ENCODE assay signal across 1 cellular context in the genomic region with DNA sequence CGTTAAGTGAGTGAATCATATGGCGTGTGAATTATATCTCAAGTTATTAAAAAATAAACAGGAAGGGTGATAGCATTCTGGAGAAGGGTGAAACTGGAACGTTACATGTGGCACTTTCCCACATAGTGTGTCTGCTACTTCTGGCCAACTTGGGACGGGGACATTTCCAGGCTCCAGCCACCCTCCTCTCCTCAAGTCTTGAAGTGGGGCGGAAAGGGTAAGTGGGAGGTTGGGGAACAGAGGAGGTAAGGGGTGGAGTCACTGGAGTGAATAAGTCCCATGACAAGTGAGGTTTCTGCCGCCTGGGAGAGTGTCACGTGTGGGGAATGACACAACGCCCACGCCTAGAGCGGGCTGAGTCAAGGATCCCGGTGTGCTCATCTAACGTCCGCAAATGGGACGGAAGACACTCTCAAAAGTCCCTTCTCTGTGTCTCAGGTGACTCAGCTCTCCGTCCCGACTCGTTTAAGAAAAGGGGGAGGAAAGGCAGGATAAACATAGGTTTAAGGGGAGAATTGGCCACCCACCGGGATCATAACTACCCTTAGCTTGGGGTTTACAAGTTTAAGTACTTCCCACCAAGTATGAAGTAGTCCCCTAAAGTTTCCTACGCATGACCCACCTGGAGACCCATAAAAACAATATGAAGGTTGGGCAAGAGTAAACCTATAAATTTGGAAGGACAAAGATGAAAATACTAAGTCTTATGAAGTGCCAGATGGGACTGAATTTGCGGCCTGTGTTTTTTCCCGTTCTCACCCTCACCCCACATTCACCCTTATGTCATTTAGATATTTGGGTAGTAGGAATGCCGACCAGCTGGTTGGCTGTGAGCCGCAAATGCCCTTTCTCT.
TF ChIP-seq lines count a peak whose summit lies in the region.

No MANE protein-coding gene starts in this region.

TF ChIP-seq in HepG2, 621 proteins besides CTCF, POLR2A, EP300 and RAD21 (continued from another document and continues in another):
- TF ChIP-seq, protein P1, sequence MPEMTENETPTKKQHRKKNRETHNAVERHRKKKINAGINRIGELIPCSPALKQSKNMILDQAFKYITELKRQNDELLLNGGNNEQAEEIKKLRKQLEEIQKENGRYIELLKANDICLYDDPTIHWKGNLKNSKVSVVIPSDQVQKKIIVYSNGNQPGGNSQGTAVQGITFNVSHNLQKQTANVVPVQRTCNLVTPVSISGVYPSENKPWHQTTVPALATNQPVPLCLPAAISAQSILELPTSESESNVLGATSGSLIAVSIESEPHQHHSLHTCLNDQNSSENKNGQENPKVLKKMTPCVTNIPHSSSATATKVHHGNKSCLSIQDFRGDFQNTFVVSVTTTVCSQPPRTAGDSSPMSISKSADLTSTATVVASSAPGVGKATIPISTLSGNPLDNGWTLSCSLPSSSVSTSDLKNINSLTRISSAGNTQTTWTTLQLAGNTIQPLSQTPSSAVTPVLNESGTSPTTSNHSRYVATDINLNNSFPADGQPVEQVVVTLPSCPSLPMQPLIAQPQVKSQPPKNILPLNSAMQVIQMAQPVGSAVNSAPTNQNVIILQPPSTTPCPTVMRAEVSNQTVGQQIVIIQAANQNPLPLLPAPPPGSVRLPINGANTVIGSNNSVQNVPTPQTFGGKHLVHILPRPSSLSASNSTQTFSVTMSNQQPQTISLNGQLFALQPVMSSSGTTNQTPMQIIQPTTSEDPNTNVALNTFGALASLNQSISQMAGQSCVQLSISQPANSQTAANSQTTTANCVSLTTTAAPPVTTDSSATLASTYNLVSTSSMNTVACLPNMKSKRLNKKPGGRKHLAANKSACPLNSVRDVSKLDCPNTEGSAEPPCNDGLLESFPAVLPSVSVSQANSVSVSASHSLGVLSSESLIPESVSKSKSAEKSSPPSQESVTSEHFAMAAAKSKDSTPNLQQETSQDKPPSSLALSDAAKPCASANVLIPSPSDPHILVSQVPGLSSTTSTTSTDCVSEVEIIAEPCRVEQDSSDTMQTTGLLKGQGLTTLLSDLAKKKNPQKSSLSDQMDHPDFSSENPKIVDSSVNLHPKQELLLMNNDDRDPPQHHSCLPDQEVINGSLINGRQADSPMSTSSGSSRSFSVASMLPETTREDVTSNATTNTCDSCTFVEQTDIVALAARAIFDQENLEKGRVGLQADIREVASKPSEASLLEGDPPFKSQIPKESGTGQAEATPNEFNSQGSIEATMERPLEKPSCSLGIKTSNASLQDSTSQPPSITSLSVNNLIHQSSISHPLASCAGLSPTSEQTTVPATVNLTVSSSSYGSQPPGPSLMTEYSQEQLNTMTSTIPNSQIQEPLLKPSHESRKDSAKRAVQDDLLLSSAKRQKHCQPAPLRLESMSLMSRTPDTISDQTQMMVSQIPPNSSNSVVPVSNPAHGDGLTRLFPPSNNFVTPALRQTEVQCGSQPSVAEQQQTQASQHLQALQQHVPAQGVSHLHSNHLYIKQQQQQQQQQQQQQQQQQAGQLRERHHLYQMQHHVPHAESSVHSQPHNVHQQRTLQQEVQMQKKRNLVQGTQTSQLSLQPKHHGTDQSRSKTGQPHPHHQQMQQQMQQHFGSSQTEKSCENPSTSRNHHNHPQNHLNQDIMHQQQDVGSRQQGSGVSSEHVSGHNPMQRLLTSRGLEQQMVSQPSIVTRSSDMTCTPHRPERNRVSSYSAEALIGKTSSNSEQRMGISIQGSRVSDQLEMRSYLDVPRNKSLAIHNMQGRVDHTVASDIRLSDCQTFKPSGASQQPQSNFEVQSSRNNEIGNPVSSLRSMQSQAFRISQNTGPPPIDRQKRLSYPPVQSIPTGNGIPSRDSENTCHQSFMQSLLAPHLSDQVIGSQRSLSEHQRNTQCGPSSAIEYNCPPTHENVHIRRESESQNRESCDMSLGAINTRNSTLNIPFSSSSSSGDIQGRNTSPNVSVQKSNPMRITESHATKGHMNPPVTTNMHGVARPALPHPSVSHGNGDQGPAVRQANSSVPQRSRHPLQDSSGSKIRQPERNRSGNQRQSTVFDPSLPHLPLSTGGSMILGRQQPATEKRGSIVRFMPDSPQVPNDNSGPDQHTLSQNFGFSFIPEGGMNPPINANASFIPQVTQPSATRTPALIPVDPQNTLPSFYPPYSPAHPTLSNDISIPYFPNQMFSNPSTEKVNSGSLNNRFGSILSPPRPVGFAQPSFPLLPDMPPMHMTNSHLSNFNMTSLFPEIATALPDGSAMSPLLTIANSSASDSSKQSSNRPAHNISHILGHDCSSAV (CRISPR knock-in tag; IDR thresholded peaks at IDR 0.05; ENCODE audit: borderline replicate concordance), result no peak
- TF ChIP-seq SIX1 (CRISPR knock-in tag; IDR thresholded peaks at IDR 0.05; ENCODE audit: borderline replicate concordance), result no peak
- TF ChIP-seq NCOR1 (IDR thresholded peaks at IDR 0.05; ENCODE audit: borderline replicate concordance, low read length), result no peak
- TF ChIP-seq ZNF546 (CRISPR knock-in tag; conservative IDR thresholded peaks at IDR 0.05), result no peak; the same call in 1 of the 2 replicates
- TF ChIP-seq KLF12 (CRISPR knock-in tag; IDR thresholded peaks at IDR 0.05; ENCODE audit: borderline replicate concordance), result no peak
- TF ChIP-seq ZNF256 (CRISPR knock-in tag; conservative IDR thresholded peaks at IDR 0.05), result no peak
- no peak for TF ChIP-seq ETV6 (CRISPR knock-in tag; conservative IDR thresholded peaks at IDR 0.05)
- no peak for TF ChIP-seq PCBP2 (optimal IDR thresholded peaks at IDR 0.05; ENCODE audit: low read depth, low read length, poor library complexity, severe bottlenecking)
- 0 out of 2 replicates have a peak, but pooled peaks have one; percentile 26 for TF ChIP-seq PHF21A (CRISPR knock-in tag; IDR thresholded peaks at IDR 0.05)
- no peak for TF ChIP-seq ZNF496 (CRISPR knock-in tag; IDR thresholded peaks at IDR 0.05; ENCODE audit: insufficient replicate concordance)
- no peak for TF ChIP-seq ARID2 (CRISPR knock-in tag; IDR thresholded peaks at IDR 0.05; ENCODE audit: borderline replicate concordance)
- TF ChIP-seq, protein P2, sequence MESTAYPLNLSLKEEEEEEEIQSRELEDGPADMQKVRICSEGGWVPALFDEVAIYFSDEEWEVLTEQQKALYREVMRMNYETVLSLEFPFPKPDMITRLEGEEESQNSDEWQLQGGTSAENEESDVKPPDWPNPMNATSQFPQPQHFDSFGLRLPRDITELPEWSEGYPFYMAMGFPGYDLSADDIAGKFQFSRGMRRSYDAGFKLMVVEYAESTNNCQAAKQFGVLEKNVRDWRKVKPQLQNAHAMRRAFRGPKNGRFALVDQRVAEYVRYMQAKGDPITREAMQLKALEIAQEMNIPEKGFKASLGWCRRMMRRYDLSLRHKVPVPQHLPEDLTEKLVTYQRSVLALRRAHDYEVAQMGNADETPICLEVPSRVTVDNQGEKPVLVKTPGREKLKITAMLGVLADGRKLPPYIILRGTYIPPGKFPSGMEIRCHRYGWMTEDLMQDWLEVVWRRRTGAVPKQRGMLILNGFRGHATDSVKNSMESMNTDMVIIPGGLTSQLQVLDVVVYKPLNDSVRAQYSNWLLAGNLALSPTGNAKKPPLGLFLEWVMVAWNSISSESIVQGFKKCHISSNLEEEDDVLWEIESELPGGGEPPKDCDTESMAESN (CRISPR knock-in tag; conservative IDR thresholded peaks at IDR 0.05), result peak; percentile 30; the same call in 1 of the 2 replicates
- TF ChIP-seq, protein P3, sequence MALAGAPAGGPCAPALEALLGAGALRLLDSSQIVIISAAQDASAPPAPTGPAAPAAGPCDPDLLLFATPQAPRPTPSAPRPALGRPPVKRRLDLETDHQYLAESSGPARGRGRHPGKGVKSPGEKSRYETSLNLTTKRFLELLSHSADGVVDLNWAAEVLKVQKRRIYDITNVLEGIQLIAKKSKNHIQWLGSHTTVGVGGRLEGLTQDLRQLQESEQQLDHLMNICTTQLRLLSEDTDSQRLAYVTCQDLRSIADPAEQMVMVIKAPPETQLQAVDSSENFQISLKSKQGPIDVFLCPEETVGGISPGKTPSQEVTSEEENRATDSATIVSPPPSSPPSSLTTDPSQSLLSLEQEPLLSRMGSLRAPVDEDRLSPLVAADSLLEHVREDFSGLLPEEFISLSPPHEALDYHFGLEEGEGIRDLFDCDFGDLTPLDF (CRISPR knock-in tag; IDR thresholded peaks at IDR 0.05), result no peak
- TF ChIP-seq XBP1 (CRISPR knock-in tag; IDR thresholded peaks at IDR 0.05), result no peak
- no peak for TF ChIP-seq ZNF274 (CRISPR knock-in tag; IDR thresholded peaks at IDR 0.05)
- TF ChIP-seq ZNF205 (CRISPR knock-in tag; IDR thresholded peaks at IDR 0.05), result no peak
- TF ChIP-seq, protein P4, sequence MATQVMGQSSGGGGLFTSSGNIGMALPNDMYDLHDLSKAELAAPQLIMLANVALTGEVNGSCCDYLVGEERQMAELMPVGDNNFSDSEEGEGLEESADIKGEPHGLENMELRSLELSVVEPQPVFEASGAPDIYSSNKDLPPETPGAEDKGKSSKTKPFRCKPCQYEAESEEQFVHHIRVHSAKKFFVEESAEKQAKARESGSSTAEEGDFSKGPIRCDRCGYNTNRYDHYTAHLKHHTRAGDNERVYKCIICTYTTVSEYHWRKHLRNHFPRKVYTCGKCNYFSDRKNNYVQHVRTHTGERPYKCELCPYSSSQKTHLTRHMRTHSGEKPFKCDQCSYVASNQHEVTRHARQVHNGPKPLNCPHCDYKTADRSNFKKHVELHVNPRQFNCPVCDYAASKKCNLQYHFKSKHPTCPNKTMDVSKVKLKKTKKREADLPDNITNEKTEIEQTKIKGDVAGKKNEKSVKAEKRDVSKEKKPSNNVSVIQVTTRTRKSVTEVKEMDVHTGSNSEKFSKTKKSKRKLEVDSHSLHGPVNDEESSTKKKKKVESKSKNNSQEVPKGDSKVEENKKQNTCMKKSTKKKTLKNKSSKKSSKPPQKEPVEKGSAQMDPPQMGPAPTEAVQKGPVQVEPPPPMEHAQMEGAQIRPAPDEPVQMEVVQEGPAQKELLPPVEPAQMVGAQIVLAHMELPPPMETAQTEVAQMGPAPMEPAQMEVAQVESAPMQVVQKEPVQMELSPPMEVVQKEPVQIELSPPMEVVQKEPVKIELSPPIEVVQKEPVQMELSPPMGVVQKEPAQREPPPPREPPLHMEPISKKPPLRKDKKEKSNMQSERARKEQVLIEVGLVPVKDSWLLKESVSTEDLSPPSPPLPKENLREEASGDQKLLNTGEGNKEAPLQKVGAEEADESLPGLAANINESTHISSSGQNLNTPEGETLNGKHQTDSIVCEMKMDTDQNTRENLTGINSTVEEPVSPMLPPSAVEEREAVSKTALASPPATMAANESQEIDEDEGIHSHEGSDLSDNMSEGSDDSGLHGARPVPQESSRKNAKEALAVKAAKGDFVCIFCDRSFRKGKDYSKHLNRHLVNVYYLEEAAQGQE (IDR thresholded peaks at IDR 0.05; ENCODE audit: borderline replicate concordance in 1 of 2, low read depth in 1 of 2, low read length in 2 of 2), result no peak
- peak; percentile 41; the same call in 1 of the 2 replicates for TF ChIP-seq ZNF451 (CRISPR knock-in tag; IDR thresholded peaks at IDR 0.05)
- no peak for TF ChIP-seq ZNF879 (CRISPR knock-in tag; IDR thresholded peaks at IDR 0.05)
- TF ChIP-seq NFIC (IDR thresholded peaks at IDR 0.05; ENCODE audit: low read length), result no peak
- TF ChIP-seq, protein P5, sequence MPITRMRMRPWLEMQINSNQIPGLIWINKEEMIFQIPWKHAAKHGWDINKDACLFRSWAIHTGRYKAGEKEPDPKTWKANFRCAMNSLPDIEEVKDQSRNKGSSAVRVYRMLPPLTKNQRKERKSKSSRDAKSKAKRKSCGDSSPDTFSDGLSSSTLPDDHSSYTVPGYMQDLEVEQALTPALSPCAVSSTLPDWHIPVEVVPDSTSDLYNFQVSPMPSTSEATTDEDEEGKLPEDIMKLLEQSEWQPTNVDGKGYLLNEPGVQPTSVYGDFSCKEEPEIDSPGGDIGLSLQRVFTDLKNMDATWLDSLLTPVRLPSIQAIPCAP (CRISPR knock-in tag; IDR thresholded peaks at IDR 0.05; ENCODE audit: low read depth), result no peak
- TF ChIP-seq, protein P6, sequence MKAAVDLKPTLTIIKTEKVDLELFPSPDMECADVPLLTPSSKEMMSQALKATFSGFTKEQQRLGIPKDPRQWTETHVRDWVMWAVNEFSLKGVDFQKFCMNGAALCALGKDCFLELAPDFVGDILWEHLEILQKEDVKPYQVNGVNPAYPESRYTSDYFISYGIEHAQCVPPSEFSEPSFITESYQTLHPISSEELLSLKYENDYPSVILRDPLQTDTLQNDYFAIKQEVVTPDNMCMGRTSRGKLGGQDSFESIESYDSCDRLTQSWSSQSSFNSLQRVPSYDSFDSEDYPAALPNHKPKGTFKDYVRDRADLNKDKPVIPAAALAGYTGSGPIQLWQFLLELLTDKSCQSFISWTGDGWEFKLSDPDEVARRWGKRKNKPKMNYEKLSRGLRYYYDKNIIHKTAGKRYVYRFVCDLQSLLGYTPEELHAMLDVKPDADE (CRISPR knock-in tag; IDR thresholded peaks at IDR 0.05), result no peak
- TF ChIP-seq, protein P7, sequence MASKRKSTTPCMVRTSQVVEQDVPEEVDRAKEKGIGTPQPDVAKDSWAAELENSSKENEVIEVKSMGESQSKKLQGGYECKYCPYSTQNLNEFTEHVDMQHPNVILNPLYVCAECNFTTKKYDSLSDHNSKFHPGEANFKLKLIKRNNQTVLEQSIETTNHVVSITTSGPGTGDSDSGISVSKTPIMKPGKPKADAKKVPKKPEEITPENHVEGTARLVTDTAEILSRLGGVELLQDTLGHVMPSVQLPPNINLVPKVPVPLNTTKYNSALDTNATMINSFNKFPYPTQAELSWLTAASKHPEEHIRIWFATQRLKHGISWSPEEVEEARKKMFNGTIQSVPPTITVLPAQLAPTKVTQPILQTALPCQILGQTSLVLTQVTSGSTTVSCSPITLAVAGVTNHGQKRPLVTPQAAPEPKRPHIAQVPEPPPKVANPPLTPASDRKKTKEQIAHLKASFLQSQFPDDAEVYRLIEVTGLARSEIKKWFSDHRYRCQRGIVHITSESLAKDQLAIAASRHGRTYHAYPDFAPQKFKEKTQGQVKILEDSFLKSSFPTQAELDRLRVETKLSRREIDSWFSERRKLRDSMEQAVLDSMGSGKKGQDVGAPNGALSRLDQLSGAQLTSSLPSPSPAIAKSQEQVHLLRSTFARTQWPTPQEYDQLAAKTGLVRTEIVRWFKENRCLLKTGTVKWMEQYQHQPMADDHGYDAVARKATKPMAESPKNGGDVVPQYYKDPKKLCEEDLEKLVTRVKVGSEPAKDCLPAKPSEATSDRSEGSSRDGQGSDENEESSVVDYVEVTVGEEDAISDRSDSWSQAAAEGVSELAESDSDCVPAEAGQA (IDR thresholded peaks at IDR 0.05; ENCODE audit: low read depth), result no peak; the same call in 1 of the 2 replicates
- TF ChIP-seq, protein P7 (CRISPR knock-in tag; IDR thresholded peaks at IDR 0.05; ENCODE audit: borderline replicate concordance), result no peak
